In genomic region chr7:142632291-142633134, GRCh38 we compare ENCODE assay signal across 8 cellular contexts.
DNase-seq lines count a peak whose midpoint lies in the region; ATAC-seq and TF ChIP-seq lines count a peak whose summit lies in the region.

No MANE protein-coding gene starts in this region.

- no peaks in the 10 kb centered on the region for H3K36me3 ChIP-seq in liver (ENCODE audit: control insufficient read depth in 4 of 4, insufficient read depth in 3 of 4, low read depth in 1 of 4, low read length in 3 of 4)

- ATAC-seq in GM18873 (IDR thresholded peaks at IDR 0.05; ENCODE audit: low FRiP score, unreplicated experiment) = peak; percentile 86
- peak; percentile 92 for ATAC-seq in HG03103 (IDR thresholded peaks at IDR 0.05; ENCODE audit: low read depth, unreplicated experiment)

- H3K9me3 ChIP-seq in liver (ENCODE audit: control insufficient read depth in 4 of 4, low read length in 3 of 4) = no peaks in the 10 kb centered on the region

- WGBS in liver = 24% methylated on average over 17 of the region's 17 CpGs

- H3K27ac ChIP-seq in liver (ENCODE audit: low read depth in 1 of 2, low read length in 2 of 2) = no peak overlapping the region

- TF ChIP-seq CTCF in choroid plexus epithelial cell (conservative IDR thresholded peaks at IDR 0.05; ENCODE audit: low read depth, low read length) (peak; percentile 81), liver (IDR thresholded peaks at IDR 0.05; ENCODE audit: low read depth, low read length, missing input control) (peak; percentile 69)

- H3K4me1 ChIP-seq in liver (ENCODE audit: control insufficient read depth in 4 of 4, insufficient read depth in 4 of 4, low read length in 3 of 4) = no peaks in the 10 kb centered on the region

- DNase-seq in C1 segment of cervical spinal cord (lab: John Stamatoyannopoulos, UW) (peak in 8 of 14 donors; percentile 11 to 69 (median 28)), NCI-H2171 treated with DMSO at 0.1 percent for 48 hours (lab: John Stamatoyannopoulos, UW) (peak; percentile 67), choroid plexus epithelial cell (ENCODE audit: low read depth) (peak; percentile 80)
- DNase-seq in activated CD4-positive, alpha-beta T cell treated with anti-CD3 and anti-CD28 coated beads for 1 hour = peak; percentile 29
- peak; percentile 14 for DNase-seq in stimulated activated CD8-positive, alpha-beta memory T cell treated with anti-CD3 and anti-CD28 coated beads, Interleukin-12 subunit alpha, Interleukin-12 subunit beta, amount 100 ng/mL, for 24 hours (ENCODE audit: extremely low read depth)

- peaks cover 0 to 12% (median 1%) of the 10 kb centered on the region in 4 donors for H3K27me3 ChIP-seq in liver (ENCODE audit: control insufficient read depth in 4 of 4, insufficient read depth in 4 of 4, low read length in 3 of 4)

- no peak overlapping the region for H3K9ac ChIP-seq in liver (ENCODE audit: low read depth in 1 of 2, low read length in 2 of 2)

- H3K4me3 ChIP-seq in choroid plexus epithelial cell (ENCODE audit: low read depth, low read length) (no peak overlapping the region), liver (ENCODE audit: low read depth in 1 of 3, low read length in 3 of 3) (no peak overlapping the region)

- peak; percentile 79 to 84 for TF ChIP-seq RAD21 in liver (IDR thresholded peaks at IDR 0.05)

TF ChIP-seq in liver, 16 proteins besides CTCF, POLR2A, EP300 and RAD21:
- no peak for TF ChIP-seq MAX (IDR thresholded peaks at IDR 0.05)
- no peak for TF ChIP-seq RXRA (IDR thresholded peaks at IDR 0.05)

Comparison
In these comparisons a context has a peak if more than half of its experiments do, and no peak if none do; other contexts are left out.
1. DNase-seq: peak in every context shown above with its lines; median percentile 80 in choroid plexus epithelial cell; 67 in NCI-H2171 treated with DMSO at 0.1 percent for 48 hours; 29 in activated CD4-positive, alpha-beta T cell treated with anti-CD3 and anti-CD28 coated beads for 1 hour; 28 in C1 segment of cervical spinal cord; 14 in stimulated activated CD8-positive, alpha-beta memory T cell treated with anti-CD3 and anti-CD28 coated beads, Interleukin-12 subunit alpha, Interleukin-12 subunit beta, amount 100 ng/mL, for 24 hours.